ENCODE assay signal across 1 cellular context in genomic region chr15:95503640-95504225, GRCh38.
TF ChIP-seq lines count a peak whose summit lies in the region.

No MANE protein-coding gene starts in this region.

TF ChIP-seq in GM12878, 131 proteins besides CTCF, POLR2A, EP300 and RAD21 (continued from another document and continues in another):
- TF ChIP-seq MEF2B (IDR thresholded peaks at IDR 0.05; ENCODE audit: partially characterized antibody, poor library complexity, severe bottlenecking) = peak; percentile 97
- no peak for TF ChIP-seq ELK1 (IDR thresholded peaks at IDR 0.05; ENCODE audit: low read depth, low read length)
- no peak for TF ChIP-seq ZBTB4 (CRISPR knock-in tag; IDR thresholded peaks at IDR 0.05)
- no peak for TF ChIP-seq POLR2AphosphoS2 (IDR thresholded peaks at IDR 0.05; ENCODE audit: low read depth, low read length)
- TF ChIP-seq, protein P1, sequence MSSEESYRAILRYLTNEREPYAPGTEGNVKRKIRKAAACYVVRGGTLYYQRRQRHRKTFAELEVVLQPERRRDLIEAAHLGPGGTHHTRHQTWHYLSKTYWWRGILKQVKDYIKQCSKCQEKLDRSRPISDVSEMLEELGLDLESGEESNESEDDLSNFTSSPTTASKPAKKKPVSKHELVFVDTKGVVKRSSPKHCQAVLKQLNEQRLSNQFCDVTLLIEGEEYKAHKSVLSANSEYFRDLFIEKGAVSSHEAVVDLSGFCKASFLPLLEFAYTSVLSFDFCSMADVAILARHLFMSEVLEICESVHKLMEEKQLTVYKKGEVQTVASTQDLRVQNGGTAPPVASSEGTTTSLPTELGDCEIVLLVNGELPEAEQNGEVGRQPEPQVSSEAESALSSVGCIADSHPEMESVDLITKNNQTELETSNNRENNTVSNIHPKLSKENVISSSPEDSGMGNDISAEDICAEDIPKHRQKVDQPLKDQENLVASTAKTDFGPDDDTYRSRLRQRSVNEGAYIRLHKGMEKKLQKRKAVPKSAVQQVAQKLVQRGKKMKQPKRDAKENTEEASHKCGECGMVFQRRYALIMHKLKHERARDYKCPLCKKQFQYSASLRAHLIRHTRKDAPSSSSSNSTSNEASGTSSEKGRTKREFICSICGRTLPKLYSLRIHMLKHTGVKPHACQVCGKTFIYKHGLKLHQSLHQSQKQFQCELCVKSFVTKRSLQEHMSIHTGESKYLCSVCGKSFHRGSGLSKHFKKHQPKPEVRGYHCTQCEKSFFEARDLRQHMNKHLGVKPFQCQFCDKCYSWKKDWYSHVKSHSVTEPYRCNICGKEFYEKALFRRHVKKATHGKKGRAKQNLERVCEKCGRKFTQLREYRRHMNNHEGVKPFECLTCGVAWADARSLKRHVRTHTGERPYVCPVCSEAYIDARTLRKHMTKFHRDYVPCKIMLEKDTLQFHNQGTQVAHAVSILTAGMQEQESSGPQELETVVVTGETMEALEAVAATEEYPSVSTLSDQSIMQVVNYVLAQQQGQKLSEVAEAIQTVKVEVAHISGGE (CRISPR knock-in tag; IDR thresholded peaks at IDR 0.05) = no peak
- TF ChIP-seq ZNF207 (IDR thresholded peaks at IDR 0.05; ENCODE audit: borderline replicate concordance) = peak; percentile 50; the same call in 1 of the 2 replicates
- TF ChIP-seq, protein P2, sequence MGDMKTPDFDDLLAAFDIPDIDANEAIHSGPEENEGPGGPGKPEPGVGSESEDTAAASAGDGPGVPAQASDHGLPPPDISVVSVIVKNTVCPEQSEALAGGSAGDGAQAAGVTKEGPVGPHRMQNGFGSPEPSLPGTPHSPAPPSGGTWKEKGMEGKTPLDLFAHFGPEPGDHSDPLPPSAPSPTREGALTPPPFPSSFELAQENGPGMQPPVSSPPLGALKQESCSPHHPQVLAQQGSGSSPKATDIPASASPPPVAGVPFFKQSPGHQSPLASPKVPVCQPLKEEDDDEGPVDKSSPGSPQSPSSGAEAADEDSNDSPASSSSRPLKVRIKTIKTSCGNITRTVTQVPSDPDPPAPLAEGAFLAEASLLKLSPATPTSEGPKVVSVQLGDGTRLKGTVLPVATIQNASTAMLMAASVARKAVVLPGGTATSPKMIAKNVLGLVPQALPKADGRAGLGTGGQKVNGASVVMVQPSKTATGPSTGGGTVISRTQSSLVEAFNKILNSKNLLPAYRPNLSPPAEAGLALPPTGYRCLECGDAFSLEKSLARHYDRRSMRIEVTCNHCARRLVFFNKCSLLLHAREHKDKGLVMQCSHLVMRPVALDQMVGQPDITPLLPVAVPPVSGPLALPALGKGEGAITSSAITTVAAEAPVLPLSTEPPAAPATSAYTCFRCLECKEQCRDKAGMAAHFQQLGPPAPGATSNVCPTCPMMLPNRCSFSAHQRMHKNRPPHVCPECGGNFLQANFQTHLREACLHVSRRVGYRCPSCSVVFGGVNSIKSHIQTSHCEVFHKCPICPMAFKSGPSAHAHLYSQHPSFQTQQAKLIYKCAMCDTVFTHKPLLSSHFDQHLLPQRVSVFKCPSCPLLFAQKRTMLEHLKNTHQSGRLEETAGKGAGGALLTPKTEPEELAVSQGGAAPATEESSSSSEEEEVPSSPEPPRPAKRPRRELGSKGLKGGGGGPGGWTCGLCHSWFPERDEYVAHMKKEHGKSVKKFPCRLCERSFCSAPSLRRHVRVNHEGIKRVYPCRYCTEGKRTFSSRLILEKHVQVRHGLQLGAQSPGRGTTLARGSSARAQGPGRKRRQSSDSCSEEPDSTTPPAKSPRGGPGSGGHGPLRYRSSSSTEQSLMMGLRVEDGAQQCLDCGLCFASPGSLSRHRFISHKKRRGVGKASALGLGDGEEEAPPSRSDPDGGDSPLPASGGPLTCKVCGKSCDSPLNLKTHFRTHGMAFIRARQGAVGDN (IDR thresholded peaks at IDR 0.05) = peak; percentile 79
- no peak for TF ChIP-seq GABPA (IDR thresholded peaks at IDR 0.05; ENCODE audit: low read depth)
- peak; percentile 62 to 73; a peak in 3 of 4 replicates for TF ChIP-seq BHLHE40 (IDR thresholded peaks at IDR 0.05; ENCODE audit: borderline replicate concordance in 1 of 2, low read depth in 2 of 2, low read length in 1 of 2)
- peak; percentile 65 for TF ChIP-seq RAD51 (IDR thresholded peaks at IDR 0.05)
- peak; percentile 55 for TF ChIP-seq PAX5 (IDR thresholded peaks at IDR 0.05; ENCODE audit: borderline replicate concordance, low read depth, low read length)
- TF ChIP-seq TCF12 (IDR thresholded peaks at IDR 0.05; ENCODE audit: low read depth, low read length) = no peak
- TF ChIP-seq NKRF (conservative IDR thresholded peaks at IDR 0.05) = 0 out of 2 replicates have a peak, but pooled peaks have one; percentile 42
- peak; percentile 95 for TF ChIP-seq NBN (IDR thresholded peaks at IDR 0.05)
- TF ChIP-seq SREBF2 (IDR thresholded peaks at IDR 0.05; ENCODE audit: low read length) = no peak
- TF ChIP-seq PAX8 (IDR thresholded peaks at IDR 0.05) = no peak
- peak; percentile 75 for TF ChIP-seq E2F4 (IDR thresholded peaks at IDR 0.05; ENCODE audit: low read depth, low read length)
- no peak for TF ChIP-seq TBL1XR1 (IDR thresholded peaks at IDR 0.05; ENCODE audit: low read depth, low read length)
- TF ChIP-seq, protein P3, sequence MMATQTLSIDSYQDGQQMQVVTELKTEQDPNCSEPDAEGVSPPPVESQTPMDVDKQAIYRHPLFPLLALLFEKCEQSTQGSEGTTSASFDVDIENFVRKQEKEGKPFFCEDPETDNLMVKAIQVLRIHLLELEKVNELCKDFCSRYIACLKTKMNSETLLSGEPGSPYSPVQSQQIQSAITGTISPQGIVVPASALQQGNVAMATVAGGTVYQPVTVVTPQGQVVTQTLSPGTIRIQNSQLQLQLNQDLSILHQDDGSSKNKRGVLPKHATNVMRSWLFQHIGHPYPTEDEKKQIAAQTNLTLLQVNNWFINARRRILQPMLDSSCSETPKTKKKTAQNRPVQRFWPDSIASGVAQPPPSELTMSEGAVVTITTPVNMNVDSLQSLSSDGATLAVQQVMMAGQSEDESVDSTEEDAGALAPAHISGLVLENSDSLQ (IDR thresholded peaks at IDR 0.05) = no peak
- TF ChIP-seq YBX1 (IDR thresholded peaks at IDR 0.05) = no peak
- peak; percentile 87; the same call in 1 of the 2 replicates for TF ChIP-seq STAT3 (IDR thresholded peaks at IDR 0.05; ENCODE audit: low read depth, low read length)
- TF ChIP-seq ZNF24 (IDR thresholded peaks at IDR 0.05) = peak; percentile 98
- no peak for TF ChIP-seq HCFC1 (IDR thresholded peaks at IDR 0.05; ENCODE audit: low read length)
- TF ChIP-seq MXI1 (IDR thresholded peaks at IDR 0.05; ENCODE audit: low read depth, low read length) = peak; percentile 51; the same call in 1 of the 2 replicates
- TF ChIP-seq MYB (IDR thresholded peaks at IDR 0.05; ENCODE audit: borderline replicate concordance, low read depth, low read length) = peak; percentile 71
- TF ChIP-seq, protein P4, sequence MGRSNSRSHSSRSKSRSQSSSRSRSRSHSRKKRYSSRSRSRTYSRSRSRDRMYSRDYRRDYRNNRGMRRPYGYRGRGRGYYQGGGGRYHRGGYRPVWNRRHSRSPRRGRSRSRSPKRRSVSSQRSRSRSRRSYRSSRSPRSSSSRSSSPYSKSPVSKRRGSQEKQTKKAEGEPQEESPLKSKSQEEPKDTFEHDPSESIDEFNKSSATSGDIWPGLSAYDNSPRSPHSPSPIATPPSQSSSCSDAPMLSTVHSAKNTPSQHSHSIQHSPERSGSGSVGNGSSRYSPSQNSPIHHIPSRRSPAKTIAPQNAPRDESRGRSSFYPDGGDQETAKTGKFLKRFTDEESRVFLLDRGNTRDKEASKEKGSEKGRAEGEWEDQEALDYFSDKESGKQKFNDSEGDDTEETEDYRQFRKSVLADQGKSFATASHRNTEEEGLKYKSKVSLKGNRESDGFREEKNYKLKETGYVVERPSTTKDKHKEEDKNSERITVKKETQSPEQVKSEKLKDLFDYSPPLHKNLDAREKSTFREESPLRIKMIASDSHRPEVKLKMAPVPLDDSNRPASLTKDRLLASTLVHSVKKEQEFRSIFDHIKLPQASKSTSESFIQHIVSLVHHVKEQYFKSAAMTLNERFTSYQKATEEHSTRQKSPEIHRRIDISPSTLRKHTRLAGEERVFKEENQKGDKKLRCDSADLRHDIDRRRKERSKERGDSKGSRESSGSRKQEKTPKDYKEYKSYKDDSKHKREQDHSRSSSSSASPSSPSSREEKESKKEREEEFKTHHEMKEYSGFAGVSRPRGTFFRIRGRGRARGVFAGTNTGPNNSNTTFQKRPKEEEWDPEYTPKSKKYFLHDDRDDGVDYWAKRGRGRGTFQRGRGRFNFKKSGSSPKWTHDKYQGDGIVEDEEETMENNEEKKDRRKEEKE (IDR thresholded peaks at IDR 0.05) = no peak
- TF ChIP-seq BCL11A (IDR thresholded peaks at IDR 0.05; ENCODE audit: low read depth, low read length) = peak; percentile 98
- no peak for TF ChIP-seq WRNIP1 (IDR thresholded peaks at IDR 0.05; ENCODE audit: borderline replicate concordance, low read depth, low read length)
- TF ChIP-seq EZH2 (IDR thresholded peaks at IDR 0.05; ENCODE audit: borderline replicate concordance, control insufficient read depth, low read depth, low read length) = no peak
- peak; percentile 91 for TF ChIP-seq IKZF1 (conservative IDR thresholded peaks at IDR 0.05)
- TF ChIP-seq MEF2A (IDR thresholded peaks at IDR 0.05; ENCODE audit: insufficient read depth, low read depth, low read length) = peak; percentile 78; the same call in 1 of the 2 replicates
- TF ChIP-seq ZNF217 (IDR thresholded peaks at IDR 0.05) = peak; percentile 95
- no peak for TF ChIP-seq NFYA (IDR thresholded peaks at IDR 0.05; ENCODE audit: borderline replicate concordance, low read depth, low read length)
- TF ChIP-seq, protein P5, sequence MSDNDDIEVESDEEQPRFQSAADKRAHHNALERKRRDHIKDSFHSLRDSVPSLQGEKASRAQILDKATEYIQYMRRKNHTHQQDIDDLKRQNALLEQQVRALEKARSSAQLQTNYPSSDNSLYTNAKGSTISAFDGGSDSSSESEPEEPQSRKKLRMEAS (IDR thresholded peaks at IDR 0.05; ENCODE audit: low read depth, low read length) = peak; percentile 22; the same call in 1 of the 2 replicates
- peak; percentile 55; the same call in 1 of the 3 replicates for TF ChIP-seq POU2F2 (IDR thresholded peaks at IDR 0.05; ENCODE audit: borderline replicate concordance, low read depth, low read length)
- no peak for TF ChIP-seq MYC (IDR thresholded peaks at IDR 0.05; ENCODE audit: insufficient read depth, insufficient read length, insufficient replicate concordance, low read length, severe bottlenecking)
- no peak for TF ChIP-seq SIX5 (IDR thresholded peaks at IDR 0.05; ENCODE audit: low read depth, low read length, severe bottlenecking)
- peak; percentile 97 for TF ChIP-seq RELB (IDR thresholded peaks at IDR 0.05; ENCODE audit: low read depth)
